In the genomic region with DNA sequence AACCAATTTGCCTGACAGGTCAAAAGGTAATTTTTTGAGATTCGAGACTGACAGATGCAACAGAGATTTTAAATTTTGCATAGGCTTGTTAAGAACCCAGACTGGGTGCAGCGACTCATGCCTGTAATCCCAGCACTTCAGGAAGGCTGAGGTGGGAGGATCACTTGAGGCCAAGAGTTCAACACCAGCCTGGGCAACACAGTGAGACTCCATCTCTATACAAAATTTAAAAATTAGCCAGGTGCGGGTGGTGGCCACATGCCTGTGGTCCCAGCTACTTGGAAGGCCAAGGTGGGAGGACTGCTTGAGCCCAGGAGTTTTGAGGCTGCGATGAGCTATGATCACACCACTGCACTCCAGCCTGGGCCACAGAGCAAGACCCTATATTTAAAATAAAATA, we compare ENCODE assay signal across 20 cellular contexts. TPM values are rescaled to one million over a fixed set of nuclear protein-coding genes. Genes with fewer than 3 reads are reported as not detected.
DNase-seq lines count a peak whose midpoint lies in the region; ATAC-seq, FAIRE-seq and TF ChIP-seq lines count a peak whose summit lies in the region.
"Had no signal": no experiment of that assay in that cellular context is flagged by ENCODE, and none has a peak within 500 bp of the region (broad histone marks: within the 10 kb centered on the region; RNA-seq: fewer than 3 reads in every experiment).

No MANE protein-coding gene starts in this region.

- WGBS in right cardiac atrium: 97% methylated on average over 4 of the region's 4 CpGs
- whole genome bisulfite sequencing in K562 (ENCODE audit: insufficient coverage, low coverage, missing lambda C conversion rate): 71% methylated on average over 2 of the region's 4 CpGs
- WGBS in sigmoid colon, 2 donors: 95 to 98% methylated on average over 4 of the region's 4 CpGs

- H3K79me2 ChIP-seq in K562 (ENCODE audit: control insufficient read depth, insufficient read depth, low read length): no peaks in the 10 kb centered on the region

- CTCF ChIA-PET in K562 (lab: Yijun Ruan, JAX; ENCODE audit: low intra/inter-chr PET ratio): no interaction called here

- TF ChIP-seq EP300 in K562 (IDR thresholded peaks at IDR 0.05; ENCODE audit: low read length) (no peak), sigmoid colon (IDR thresholded peaks at IDR 0.05) (no peak)

- no peaks in the 10 kb centered on the region for H3K4me1 ChIP-seq in right cardiac atrium (ENCODE audit: control insufficient read depth, insufficient read depth, low read length)
- peaks cover 13 to 38% of the 10 kb centered on the region in 2 experiments for H3K4me1 ChIP-seq in K562 (replicated peaks in 1 of 2; ENCODE audit: control insufficient read depth in 2 of 2, insufficient read depth in 2 of 2, low read length in 2 of 2)
- peaks cover 0 to 7% (median 5%) of the 10 kb centered on the region in 4 donors for H3K4me1 ChIP-seq in sigmoid colon

- no peak for FAIRE-seq in K562 (lab: Jason Lieb, UNC)

- no peak for TF ChIP-seq CTCF in K562 (IDR thresholded peaks at IDR 0.05 in 2 of 3, conservative IDR thresholded peaks at IDR 0.05 in 1 of 3; ENCODE audit: insufficient read depth in 2 of 3, low read depth in 1 of 3, low read length in 3 of 3)
- no peak for TF ChIP-seq CTCF in sigmoid colon (IDR thresholded peaks at IDR 0.05)

- no peak for TF ChIP-seq RAD21 in K562 (CRISPR knock-in tag; conservative IDR thresholded peaks at IDR 0.05 in 1 of 2, IDR thresholded peaks at IDR 0.05 in 1 of 2)

- POLR2A ChIA-PET in K562 (lab: Yijun Ruan, JAX): no interaction called here

- no peak overlapping the region for H3K4me2 ChIP-seq in K562 (ENCODE audit: insufficient read depth, low read length)

- no peaks in the 10 kb centered on the region for H4K20me1 ChIP-seq in K562 (replicated peaks; ENCODE audit: control insufficient read depth, insufficient read depth, low read length)

- DNase-seq in right cardiac atrium: peak in 2 of 3 donors; percentile 7 to 11
- DNase-seq in left cardiac atrium: no peak
- DNase-seq in K562 (ENCODE audit: extremely low read depth in 1 of 4, low spot score in 3 of 4): no peak
- peak; percentile 40 for DNase-seq in sigmoid colon
- DNase-seq in DMS 273 treated with DMSO at 0.1 percent for 48 hours (lab: John Stamatoyannopoulos, UW): no peak
- no peak for DNase-seq in islet precursor cell
- DNase-seq: ACHN, COR-L47, GDM1, H9, NCI-H1105, NCI-H2081, NCI-H2171 treated with DMSO at 0.1 percent for 48 hours, NCI-H446, NCI-H69, SHP77 had no signal

- ATAC-seq in right cardiac atrium (no peak), left cardiac atrium (no peak), K562 (no peak), GM18873 (IDR thresholded peaks at IDR 0.05; ENCODE audit: low FRiP score, unreplicated experiment) (no peak)

- H3K9me3 ChIP-seq in right cardiac atrium (ENCODE audit: control insufficient read depth, low read length): no peaks in the 10 kb centered on the region
- H3K9me3 ChIP-seq in K562 (replicated peaks; ENCODE audit: control insufficient read depth, insufficient read depth, low read depth, low read length): no peaks in the 10 kb centered on the region
- H3K9me3 ChIP-seq in sigmoid colon: no peaks in the 10 kb centered on the region
- H3K9me3 ChIP-seq: Peyer's patch had no signal

- H3K4me3 ChIP-seq in right cardiac atrium (ENCODE audit: low read length) (no peak overlapping the region), K562 (no peak overlapping the region), sigmoid colon (no peak overlapping the region)
- H3K4me3 ChIP-seq: Peyer's patch, SK-N-MC had no signal

- intact Hi-C loops in right cardiac atrium (cut with DNase I) (no loop called here), left cardiac atrium (cut with DNase I) (no loop called here), K562 (cut with micrococcal nuclease) (no loop called here), sigmoid colon (cut with DNase I) (no loop called here)

- H2AFZ ChIP-seq in K562 (ENCODE audit: low read depth, low read length): no peak overlapping the region

- H3K36me3 ChIP-seq in K562 (ENCODE audit: control insufficient read depth, insufficient read depth, low read length): no peaks in the 10 kb centered on the region; the same call in 2 of the 3 replicates
- H3K36me3 ChIP-seq in sigmoid colon: peaks cover 0 to 33% (median 8%) of the 10 kb centered on the region in 4 donors

- BruUV-seq in K562 (replicated peaks; lab: Mats Ljungman, UMichigan): no TSS peak

- in situ Hi-C loops in K562 (cut with MboI): no loop called here

- no peaks in the 10 kb centered on the region for H3K27me3 ChIP-seq in right cardiac atrium (ENCODE audit: control insufficient read depth, insufficient read depth)
- no peaks in the 10 kb centered on the region for H3K27me3 ChIP-seq in K562 (ENCODE audit: control insufficient read depth in 2 of 2, insufficient read depth in 2 of 2, low read length in 2 of 2)
- no peaks in the 10 kb centered on the region for H3K27me3 ChIP-seq in sigmoid colon
- H3K27me3 ChIP-seq: Peyer's patch had no signal

- TF ChIP-seq POLR2A in K562 (conservative IDR thresholded peaks at IDR 0.05): no peak
- no peak for TF ChIP-seq POLR2A in sigmoid colon (IDR thresholded peaks at IDR 0.05)

- no peaks in the 10 kb centered on the region for H3K9me1 ChIP-seq in K562 (ENCODE audit: control insufficient read depth, insufficient read depth, low read length)

- H3K27ac ChIP-seq in right cardiac atrium (ENCODE audit: low read length): no peak overlapping the region
- H3K27ac ChIP-seq in K562 (ENCODE audit: extremely low read depth, low read depth, low read length): no peak overlapping the region
- no peak overlapping the region for H3K27ac ChIP-seq in sigmoid colon
- H3K27ac ChIP-seq: Peyer's patch, SK-N-MC had no signal

- no peak overlapping the region for H3K9ac ChIP-seq in K562 (ENCODE audit: insufficient read depth in 1 of 2, low read depth in 2 of 2, low read length in 2 of 2)

TF ChIP-seq in K562, 482 proteins besides CTCF, POLR2A, EP300 and RAD21:
- TF ChIP-seq BRCA1 (IDR thresholded peaks at IDR 0.05) (no peak), BRCA1 (CRISPR knock-in tag; IDR thresholded peaks at IDR 0.05) (no peak), ZNF280B (CRISPR knock-in tag; IDR thresholded peaks at IDR 0.05) (no peak), ZNF121 (CRISPR knock-in tag; conservative IDR thresholded peaks at IDR 0.05) (peak; percentile 67), NCOA2 (IDR thresholded peaks at IDR 0.05; ENCODE audit: partially characterized antibody in 2 of 2) (no peak), WHSC1 (IDR thresholded peaks at IDR 0.05; ENCODE audit: low read length) (no peak)
- TF ChIP-seq, protein P1, sequence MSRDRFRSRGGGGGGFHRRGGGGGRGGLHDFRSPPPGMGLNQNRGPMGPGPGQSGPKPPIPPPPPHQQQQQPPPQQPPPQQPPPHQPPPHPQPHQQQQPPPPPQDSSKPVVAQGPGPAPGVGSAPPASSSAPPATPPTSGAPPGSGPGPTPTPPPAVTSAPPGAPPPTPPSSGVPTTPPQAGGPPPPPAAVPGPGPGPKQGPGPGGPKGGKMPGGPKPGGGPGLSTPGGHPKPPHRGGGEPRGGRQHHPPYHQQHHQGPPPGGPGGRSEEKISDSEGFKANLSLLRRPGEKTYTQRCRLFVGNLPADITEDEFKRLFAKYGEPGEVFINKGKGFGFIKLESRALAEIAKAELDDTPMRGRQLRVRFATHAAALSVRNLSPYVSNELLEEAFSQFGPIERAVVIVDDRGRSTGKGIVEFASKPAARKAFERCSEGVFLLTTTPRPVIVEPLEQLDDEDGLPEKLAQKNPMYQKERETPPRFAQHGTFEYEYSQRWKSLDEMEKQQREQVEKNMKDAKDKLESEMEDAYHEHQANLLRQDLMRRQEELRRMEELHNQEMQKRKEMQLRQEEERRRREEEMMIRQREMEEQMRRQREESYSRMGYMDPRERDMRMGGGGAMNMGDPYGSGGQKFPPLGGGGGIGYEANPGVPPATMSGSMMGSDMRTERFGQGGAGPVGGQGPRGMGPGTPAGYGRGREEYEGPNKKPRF (IDR thresholded peaks at IDR 0.05; ENCODE audit: low read depth, low read length): no peak
TF ChIP-seq in K562: peak in this region for 1.

RNA-seq across cellular contexts. Expression of gene AMZ1, which starts 34.6 kb away (rescaled TPM):
- total RNA-seq in right cardiac atrium (1 to 10 TPM in 1 of 4 donors, under 1 TPM in 3; 0.45 to 1.0 (median 0.91) TPM), left cardiac atrium (under 1 TPM; 0.27 to 0.34 TPM), K562 (2014; rRNA removed) (not detected in 2 replicates), K562 (2014; rRNA removed; fragmentation: Illumina TruSeq; extraction: Trizol) (not detected in 2 replicates), K562 (2015; rRNA removed; fragmentation: Illumina TruSeq; extraction: Trizol) (not detected in 2 replicates), K562 (2021) (not detected in 2 replicates), sigmoid colon (1 to 10 TPM in 1 of 4 donors, under 1 TPM in 1, not detected in 2; 0.41 to 1.4 TPM)
- polyA plus RNA-seq in right cardiac atrium (0.36 TPM), K562 (2011; rRNA removed) (not detected in 2 replicates), K562 (2014; fragmentation: Illumina TruSeq; extraction: Trizol) (not detected in 2 replicates), K562 (2014; fragmentation: Nextera tagmentation; extraction: Ambion mirVana) (not detected), K562 (2014; rRNA removed) (not detected in 2 replicates), sigmoid colon (under 1 TPM in 2 of 3 donors, not detected in 1; under 0.01 to 0.16 TPM)
- total RNA-seq in K562 (2011; cell fraction: chromatin; rRNA removed; ENCODE audit: low replicate concordance): 0.07 and 0.12 TPM in 2 replicates
- total RNA-seq in K562 (2011; cell fraction: nucleolus; rRNA removed): 0.17 TPM in 1 of 2 replicates, not detected in the other
- 0.07 and 0.08 TPM in 2 replicates for total RNA-seq in K562 (2011; cell fraction: nucleoplasm; rRNA removed)
- not detected in 2 replicates for polyA plus RNA-seq in K562 (2011; cell fraction: cytosol; rRNA removed)
- polyA plus RNA-seq in K562 (2011; cell fraction: nucleus; rRNA removed): not detected in 2 replicates
- 0.04 and 0.08 TPM in 2 replicates for polyA plus RNA-seq in K562 (2012)
- 0.04 TPM in 1 of 2 replicates, not detected in the other for polyA minus RNA-seq in K562 (2011; rRNA and poly(A)+ RNA removed)
- polyA minus RNA-seq in K562 (2011; cell fraction: cytosol; rRNA and poly(A)+ RNA removed): not detected in 2 replicates
- polyA minus RNA-seq in K562 (2011; cell fraction: nucleus; rRNA and poly(A)+ RNA removed): not detected in 2 replicates
- total RNA-seq: LHCN-M2 had no signal

Comparison
In these comparisons a context has a peak if more than half of its experiments do, and no peak if none do; other contexts are left out.
1. DNase-seq: peak in right cardiac atrium (2 of 3) and sigmoid colon (single experiment); none in left cardiac atrium (single experiment), K562 (0 of 4), DMS 273 treated with DMSO at 0.1 percent for 48 hours (single experiment) and islet precursor cell (single experiment).